ENCODE assay signal across 22 cellular contexts in genomic region chr20:36477475-36477874, GRCh38.
"Had no signal": no experiment of that assay in that cellular context is flagged by ENCODE, and none has a peak within 500 bp of the region (broad histone marks: within the 10 kb centered on the region; RNA-seq: fewer than 3 reads in every experiment).

No MANE protein-coding gene starts in this region.

- H3K36me3 ChIP-seq: WERI-Rb-1 had no signal

- H3K27ac Mint-ChIP-seq: activated CD4-positive, alpha-beta memory T cell treated with anti-CD3 and anti-CD28 coated beads, Interleukin-2, amount 10 ng/mL, durations not matched to agents 7 days and 5 days; activated naive CD4-positive, alpha-beta T cell treated with anti-CD3 and anti-CD28 coated beads, Interleukin-2, amount 10 ng/mL, durations not matched to agents 7 days and 5 days; activated naive CD8-positive, alpha-beta T cell treated with anti-CD3 and anti-CD28 coated beads for 36 hours; activated T-helper 2 cell treated with anti-CD3 and anti-CD28 coated beads, Interferon-gamma antibody, Interleukin-2, Interleukin-4, amounts not matched to agents 10 μg/mL and 5 μg/mL and 100 μg/mL, durations not matched to agents 14 hours and 24 hours and 36 hours; T-cell had no signal

- H3K9me3 Mint-ChIP-seq: activated CD4-positive, alpha-beta memory T cell treated with anti-CD3 and anti-CD28 coated beads, Interleukin-2, amount 10 ng/mL, durations not matched to agents 7 days and 5 days; activated naive CD4-positive, alpha-beta T cell treated with anti-CD3 and anti-CD28 coated beads, Interleukin-2, amount 10 ng/mL, durations not matched to agents 7 days and 5 days; activated naive CD8-positive, alpha-beta T cell treated with anti-CD3 and anti-CD28 coated beads for 36 hours; activated T-helper 2 cell treated with anti-CD3 and anti-CD28 coated beads, Interferon-gamma antibody, Interleukin-2, Interleukin-4, amounts not matched to agents 10 μg/mL and 5 μg/mL and 100 μg/mL, durations not matched to agents 14 hours and 24 hours and 36 hours; T-cell had no signal

- DNase-seq: activated CD4-positive, alpha-beta memory T cell treated with anti-CD3 and anti-CD28 coated beads, Interleukin-2, amount 10 ng/mL, durations not matched to agents 7 days and 5 days; activated CD4-positive, alpha-beta T cell treated with anti-CD3 and anti-CD28 coated beads for 36 hours; activated CD4-positive, alpha-beta T cell treated with anti-CD3 and anti-CD28 coated beads, Interleukin-2, amount 50 U/mL, for 1 hour; activated gamma-delta T cell treated with Interleukin-2 at 50 U/mL for 16 hours; activated naive CD4-positive, alpha-beta T cell treated with anti-CD3 and anti-CD28 coated beads, Interleukin-2, amount 10 ng/mL, durations not matched to agents 7 days and 5 days; activated naive CD8-positive, alpha-beta T cell treated with anti-CD3 and anti-CD28 coated beads for 36 hours; activated T-cell treated with anti-CD3 and anti-CD28 coated beads for 4 hours; activated T-cell treated with anti-CD3 and anti-CD28 coated beads, Interleukin-2, amount 50 U/mL, for 48 hours; body of pancreas; NCI-H1048; NCI-H1417 treated with DMSO at 0.1 percent for 48 hours; NCI-H1694; NCI-H2029; NCI-H2107; NCI-H345; NCI-H510A; NCI-H526 treated with DMSO at 0.1 percent for 48 hours; NCI-H82; T-cell; WERI-Rb-1 had no signal

- H3K4me3 Mint-ChIP-seq: activated CD4-positive, alpha-beta memory T cell treated with anti-CD3 and anti-CD28 coated beads, Interleukin-2, amount 10 ng/mL, durations not matched to agents 7 days and 5 days; activated CD4-positive, alpha-beta T cell treated with anti-CD3 and anti-CD28 coated beads for 36 hours; activated naive CD4-positive, alpha-beta T cell treated with anti-CD3 and anti-CD28 coated beads, Interleukin-2, amount 10 ng/mL, durations not matched to agents 7 days and 5 days; activated naive CD8-positive, alpha-beta T cell treated with anti-CD3 and anti-CD28 coated beads for 36 hours; T-cell had no signal

- H3K27me3 ChIP-seq: body of pancreas had no signal

- H3K4me3 ChIP-seq: body of pancreas, SK-N-MC had no signal

- ATAC-seq: activated CD4-positive, alpha-beta T cell treated with anti-CD3 and anti-CD28 coated beads for 36 hours; body of pancreas; T-cell had no signal

- H3K9me3 ChIP-seq: body of pancreas had no signal

- H3K36me3 Mint-ChIP-seq: activated naive CD8-positive, alpha-beta T cell treated with anti-CD3 and anti-CD28 coated beads for 36 hours had no signal

- H3K27ac ChIP-seq: body of pancreas, SK-N-MC, WERI-Rb-1 had no signal
